ENCODE assay signal across 8 cellular contexts in the genomic region with DNA sequence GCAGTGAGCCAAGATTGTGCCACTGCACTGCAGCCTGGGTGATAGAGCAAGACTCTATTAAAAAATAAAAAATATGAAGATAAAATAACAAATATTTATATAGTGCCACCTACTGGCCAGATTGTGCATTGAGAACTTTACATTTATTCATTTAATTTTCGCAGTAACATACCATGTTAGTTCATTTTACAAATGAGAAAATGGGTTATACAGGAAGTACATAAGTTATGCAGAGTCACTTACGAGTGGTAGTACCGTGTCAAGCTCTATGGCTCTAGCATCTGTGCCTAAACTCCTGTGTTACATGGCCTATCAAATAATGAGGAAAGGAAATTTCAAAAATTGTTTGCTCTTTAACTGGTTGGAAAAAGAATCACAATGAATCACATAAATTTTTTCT. TPM values are rescaled to one million over a fixed set of nuclear protein-coding genes. Genes with fewer than 3 reads are reported as not detected.
DNase-seq lines count a peak whose midpoint lies in the region; ATAC-seq, FAIRE-seq and TF ChIP-seq lines count a peak whose summit lies in the region.

No MANE protein-coding gene starts in this region.

- 91% methylated on average over 3 of the region's 3 CpGs for WGBS in K562 (ENCODE audit: insufficient coverage, low coverage, missing lambda C conversion rate)
- WGBS in mesenchymal stem cell = 94% methylated on average over 3 of the region's 3 CpGs

- TF ChIP-seq EP300 in K562 (IDR thresholded peaks at IDR 0.05; ENCODE audit: low read length) = no peak

- H3K4me1 ChIP-seq in K562 (replicated peaks in 1 of 2; ENCODE audit: control insufficient read depth in 2 of 2, insufficient read depth in 2 of 2, low read length in 2 of 2) = no peaks in the 10 kb centered on the region
- H3K4me1 ChIP-seq in mesenchymal stem cell (ENCODE audit: control insufficient read depth, insufficient read depth, low read depth, low read length) = no peaks in the 10 kb centered on the region

- no peak for TF ChIP-seq POLR2A in K562 (conservative IDR thresholded peaks at IDR 0.05)

- H2BK15ac ChIP-seq in mesenchymal stem cell (ENCODE audit: low read depth, poor library complexity, severe bottlenecking) = no peak overlapping the region

- H3K36me3 ChIP-seq in K562 (ENCODE audit: control insufficient read depth, insufficient read depth, low read length) (peaks cover 94% of the 10 kb centered on the region), mesenchymal stem cell (ENCODE audit: control insufficient read depth in 1 of 2, insufficient read depth in 2 of 2, low read depth in 1 of 2, low read length in 2 of 2) (peaks cover 24 to 83% of the 10 kb centered on the region in 2 experiments)

- DNase-seq in NCI-H1105 treated with DMSO at 0.1 percent for 48 hours (lab: John Stamatoyannopoulos, UW) = peak; percentile 2
- DNase-seq in NCI-H1105 (lab: John Stamatoyannopoulos, UW) = no peak
- peak; percentile 25 for DNase-seq in Jurkat, Clone E6-1 (ENCODE audit: low read depth, low spot score)
- peak in 2 of 4 experiments; percentile 16 to 25 for DNase-seq in K562 (ENCODE audit: extremely low read depth in 1 of 4, low spot score in 3 of 4)
- DNase-seq in mesenchymal stem cell = peak; percentile 41
- no peak for DNase-seq in stimulated activated CD4-positive, alpha-beta T cell treated with anti-CD3 and anti-CD28 coated beads, Interleukin-4, amount 100 ng/mL, for 24 hours
- no peak for DNase-seq in NCI-H526 treated with DMSO at 0.1 percent for 48 hours (lab: John Stamatoyannopoulos, UW)

- H3K4me2 ChIP-seq in K562 (ENCODE audit: insufficient read depth, low read length) = no peak overlapping the region
- no peak overlapping the region for H3K4me2 ChIP-seq in mesenchymal stem cell (ENCODE audit: low read length, poor library complexity, severe bottlenecking)

- no peak overlapping the region for H2BK5ac ChIP-seq in mesenchymal stem cell (ENCODE audit: low read depth, low read length, poor library complexity, severe bottlenecking)

- no TSS peak for BruUV-seq in K562 (replicated peaks; lab: Mats Ljungman, UMichigan)

- no peaks in the 10 kb centered on the region for H3K79me2 ChIP-seq in K562 (ENCODE audit: control insufficient read depth, insufficient read depth, low read length)

- H3K4ac ChIP-seq in mesenchymal stem cell (ENCODE audit: low read depth in 1 of 2, low read length in 2 of 2) = no peak overlapping the region

- TF ChIP-seq CTCF in K562 (IDR thresholded peaks at IDR 0.05 in 2 of 3, conservative IDR thresholded peaks at IDR 0.05 in 1 of 3; ENCODE audit: insufficient read depth in 2 of 3, low read depth in 1 of 3, low read length in 3 of 3) = peak; percentile 4 to 57 (median 57); a peak in 4 of 6 replicates

- H3K27me3 ChIP-seq in K562 (ENCODE audit: control insufficient read depth in 2 of 2, insufficient read depth in 2 of 2, low read length in 2 of 2) (no peaks in the 10 kb centered on the region), mesenchymal stem cell (ENCODE audit: control insufficient read depth in 1 of 2, insufficient read depth in 1 of 2, low read length in 2 of 2) (no peaks in the 10 kb centered on the region)

- H2AK5ac ChIP-seq in mesenchymal stem cell (ENCODE audit: low read length, severe bottlenecking) = no peak overlapping the region

- TF ChIP-seq RAD21 in K562 (CRISPR knock-in tag; conservative IDR thresholded peaks at IDR 0.05 in 1 of 2, IDR thresholded peaks at IDR 0.05 in 1 of 2) = peak; percentile 12 to 21; a peak in 2 of 4 replicates

- POLR2A ChIA-PET in K562 (lab: Yijun Ruan, JAX) = interaction anchor here (0.7 to 1.1 kb wide), 2 partner anchors 14 to 28 kb away, joined by 3 to 5 read pairs; partner anchors contain the start of gene RIF1

- H3K4me3 ChIP-seq in Jurkat, Clone E6-1 (ENCODE audit: low read length) = no peak overlapping the region
- H3K4me3 ChIP-seq in K562 (no peak overlapping the region), mesenchymal stem cell (ENCODE audit: insufficient read depth in 1 of 2, low read depth in 1 of 2, low read length in 2 of 2) (no peak overlapping the region)

- no peak overlapping the region for H2BK120ac ChIP-seq in mesenchymal stem cell (ENCODE audit: low read depth, low read length)

- H3K18ac ChIP-seq in mesenchymal stem cell (ENCODE audit: low read depth in 1 of 2, low read length in 2 of 2) = no peak overlapping the region

- no peak overlapping the region for H4K8ac ChIP-seq in mesenchymal stem cell (ENCODE audit: low read length)

- H3K9me3 ChIP-seq in K562 (replicated peaks; ENCODE audit: control insufficient read depth, insufficient read depth, low read depth, low read length) (no peaks in the 10 kb centered on the region), mesenchymal stem cell (ENCODE audit: control insufficient read depth, low read length) (no peaks in the 10 kb centered on the region)

- H2AFZ ChIP-seq in K562 (ENCODE audit: low read depth, low read length) (no peak overlapping the region), mesenchymal stem cell (ENCODE audit: low read depth, low read length) (no peak overlapping the region)

- H3K9me1 ChIP-seq in K562 (ENCODE audit: control insufficient read depth, insufficient read depth, low read length) = no peaks in the 10 kb centered on the region

- H4K91ac ChIP-seq in mesenchymal stem cell (ENCODE audit: low read length) = no peak overlapping the region

- in situ Hi-C loops in K562 (cut with MboI) = no loop called here

- no peak overlapping the region for H3K23ac ChIP-seq in mesenchymal stem cell (ENCODE audit: low read length in 2 of 2)

- ATAC-seq in K562 (peak; percentile 32), HG03521 (IDR thresholded peaks at IDR 0.05; ENCODE audit: unreplicated experiment) (no peak)

- intact Hi-C loops in K562 (cut with micrococcal nuclease) = no loop called here

- CTCF ChIA-PET in K562 (lab: Yijun Ruan, JAX; ENCODE audit: low intra/inter-chr PET ratio) = interaction anchor here (1.0 kb wide), 1 partner anchor 1840 kb away, joined by 3 read pairs; no protein-coding TSS in a partner anchor

- H3K27ac ChIP-seq in K562 (ENCODE audit: extremely low read depth, low read depth, low read length) = no peak overlapping the region
- H3K27ac ChIP-seq in mesenchymal stem cell (ENCODE audit: low read length, poor library complexity, severe bottlenecking) = no peak overlapping the region

- no peak overlapping the region for H3K14ac ChIP-seq in mesenchymal stem cell (ENCODE audit: low read length in 2 of 2)

- no peak overlapping the region for H3K9ac ChIP-seq in K562 (ENCODE audit: insufficient read depth in 1 of 2, low read depth in 2 of 2, low read length in 2 of 2)
- no peak overlapping the region for H3K9ac ChIP-seq in mesenchymal stem cell (ENCODE audit: low read length)

- no peak for FAIRE-seq in K562 (lab: Jason Lieb, UNC)

- no peak overlapping the region for H2BK12ac ChIP-seq in mesenchymal stem cell (ENCODE audit: low read length in 2 of 2)

- peaks cover 13% of the 10 kb centered on the region for H3K79me1 ChIP-seq in mesenchymal stem cell (replicated peaks; ENCODE audit: low read length, poor library complexity, severe bottlenecking)

- no peaks in the 10 kb centered on the region for H4K20me1 ChIP-seq in K562 (replicated peaks; ENCODE audit: control insufficient read depth, insufficient read depth, low read length)

TF ChIP-seq in K562, 482 proteins besides CTCF, POLR2A, EP300 and RAD21 (continues in another document):
- TF ChIP-seq, protein P1, sequence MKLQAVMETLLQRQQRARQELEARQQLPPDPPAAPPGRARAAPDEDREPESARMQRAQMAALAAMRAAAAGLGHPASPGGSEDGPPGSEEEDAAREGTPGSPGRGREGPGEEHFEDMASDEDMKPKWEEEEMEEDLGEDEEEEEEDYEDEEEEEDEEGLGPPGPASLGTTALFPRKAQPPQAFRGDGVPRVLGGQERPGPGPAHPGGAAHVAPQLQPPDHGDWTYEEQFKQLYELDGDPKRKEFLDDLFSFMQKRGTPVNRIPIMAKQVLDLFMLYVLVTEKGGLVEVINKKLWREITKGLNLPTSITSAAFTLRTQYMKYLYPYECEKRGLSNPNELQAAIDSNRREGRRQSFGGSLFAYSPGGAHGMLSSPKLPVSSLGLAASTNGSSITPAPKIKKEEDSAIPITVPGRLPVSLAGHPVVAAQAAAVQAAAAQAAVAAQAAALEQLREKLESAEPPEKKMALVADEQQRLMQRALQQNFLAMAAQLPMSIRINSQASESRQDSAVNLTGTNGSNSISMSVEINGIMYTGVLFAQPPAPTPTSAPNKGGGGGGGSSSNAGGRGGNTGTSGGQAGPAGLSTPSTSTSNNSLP (IDR thresholded peaks at IDR 0.05; ENCODE audit: borderline replicate concordance, low read depth, low read length) = peak; percentile 13; the same call in 1 of the 2 replicates
- peak; percentile 15 for TF ChIP-seq DACH1 (IDR thresholded peaks at IDR 0.05; ENCODE audit: partially characterized antibody)
- TF ChIP-seq ZZZ3 (IDR thresholded peaks at IDR 0.05) = 0 out of 2 replicates have a peak, but pooled peaks have one; percentile 68

RNA-seq across cellular contexts. Expression of gene RIF1, which starts 27.9 kb away (rescaled TPM):
- 20.1 TPM for polyA plus RNA-seq in Jurkat, Clone E6-1 (2012; ENCODE audit: insufficient read depth, insufficient read length)
- total RNA-seq in K562 (2011; cell fraction: chromatin; rRNA removed; ENCODE audit: low replicate concordance) = 125 and 339 TPM in 2 replicates
- 42.2 and 56.6 TPM in 2 replicates for total RNA-seq in K562 (2011; cell fraction: nucleolus; rRNA removed)
- total RNA-seq in K562 (2011; cell fraction: nucleoplasm; rRNA removed) = 119 and 205 TPM in 2 replicates
- total RNA-seq in K562 (2014; rRNA removed) = 54.5 and 55.2 TPM in 2 replicates
- total RNA-seq in K562 (2014; rRNA removed; fragmentation: Illumina TruSeq; extraction: Trizol) = 105 and 121 TPM in 2 replicates
- total RNA-seq in K562 (2015; rRNA removed; fragmentation: Illumina TruSeq; extraction: Trizol) = 99.6 and 109 TPM in 2 replicates
- total RNA-seq in K562 (2021) = 90.2 and 94.5 TPM in 2 replicates
- polyA plus RNA-seq in K562 (2011; rRNA removed) = 33.1 and 44.2 TPM in 2 replicates
- polyA plus RNA-seq in K562 (2011; cell fraction: cytosol; rRNA removed) = 6.4 and 12.7 TPM in 2 replicates
- 48.9 and 51.6 TPM in 2 replicates for polyA plus RNA-seq in K562 (2011; cell fraction: nucleus; rRNA removed)
- polyA plus RNA-seq in K562 (2012) = 20.0 and 20.4 TPM in 2 replicates
- 37.7 and 42.1 TPM in 2 replicates for polyA plus RNA-seq in K562 (2014; fragmentation: Illumina TruSeq; extraction: Trizol)
- 10 to 100 TPM; 11.0 to 15.4 TPM for polyA plus RNA-seq in K562 (2014; fragmentation: Nextera tagmentation; extraction: Ambion mirVana)
- polyA plus RNA-seq in K562 (2014; rRNA removed) = 20.4 and 23.3 TPM in 2 replicates
- 236 and 268 TPM in 2 replicates for polyA minus RNA-seq in K562 (2011; rRNA and poly(A)+ RNA removed)
- polyA minus RNA-seq in K562 (2011; cell fraction: cytosol; rRNA and poly(A)+ RNA removed) = 49.4 and 73.9 TPM in 2 replicates
- polyA minus RNA-seq in K562 (2011; cell fraction: nucleus; rRNA and poly(A)+ RNA removed) = 95.9 and 175 TPM in 2 replicates
- polyA plus RNA-seq in mesenchymal stem cell (2013, experiment 1 of 2) = 8.2 TPM
- 7.8 TPM for polyA plus RNA-seq in mesenchymal stem cell (2013, experiment 2 of 2)

Comparison
In these comparisons a context has a peak if more than half of its experiments do, and no peak if none do; other contexts are left out.
1. DNase-seq: peak in NCI-H1105 treated with DMSO at 0.1 percent for 48 hours (single experiment), Jurkat, Clone E6-1 (single experiment) and mesenchymal stem cell (single experiment); none in NCI-H1105 (single experiment), stimulated activated CD4-positive, alpha-beta T cell treated with anti-CD3 and anti-CD28 coated beads, Interleukin-4, amount 100 ng/mL, for 24 hours (single experiment) and NCI-H526 treated with DMSO at 0.1 percent for 48 hours (single experiment).